20 cellular contexts compared by ENCODE assay signal in genomic region chr2:161170377-161170776, GRCh38. TPM values are rescaled to one million over a fixed set of nuclear protein-coding genes. Genes with fewer than 3 reads are reported as not detected.
A peak's percentile ranks its signal among the peaks of the same experiment; 100 is the strongest.
DNase-seq lines count a peak whose midpoint lies in the region; ATAC-seq, FAIRE-seq and TF ChIP-seq lines count a peak whose summit lies in the region.
"Had no signal": no experiment of that assay in that cellular context is flagged by ENCODE, and none has a peak within 500 bp of the region (broad histone marks: within the 10 kb centered on the region; RNA-seq: fewer than 3 reads in every experiment).

No MANE protein-coding gene starts in this region.

- peaks cover 51% of the 10 kb centered on the region for H3K36me3 ChIP-seq in OCI-LY3 (replicated peaks; ENCODE audit: low read depth, low read length)
- H3K36me3 ChIP-seq in bronchial epithelial cell (ENCODE audit: control insufficient read depth, insufficient read depth, low read length), result peaks cover 3% of the 10 kb centered on the region
- peaks cover 0 to 32% (median 1%) of the 10 kb centered on the region in 6 donors for H3K36me3 ChIP-seq in spleen
- H3K36me3 ChIP-seq: thoracic aorta had no signal

- no peak for DNase-seq in activated CD8-positive, alpha-beta T cell treated with anti-CD3 and anti-CD28 coated beads for 36 hours
- DNase-seq in activated CD8-positive, alpha-beta T cell treated with anti-CD3 and anti-CD28 coated beads, Interleukin-2, amount 10 ng/mL, durations not matched to agents 7 days and 5 days, result no peak
- DNase-seq in bronchial epithelial cell (ENCODE audit: low read depth), result peak; percentile 19
- DNase-seq in spleen, result no peak
- DNase-seq in NK-92 treated with Interleukin-12 subunit alpha and Interleukin-12 subunit beta, amount 100 ng/mL, for 24 hours (lab: John Stamatoyannopoulos, UW), result no peak
- DNase-seq in effector memory CD8-positive, alpha-beta T cell, result no peak
- DNase-seq in NCI-H1694 (lab: John Stamatoyannopoulos, UW), result no peak
- DNase-seq: activated naive CD8-positive, alpha-beta T cell treated with anti-CD3 and anti-CD28 coated beads, Interleukin-2, amount 50 U/mL, for 24 hours; brain microvascular endothelial cell; CD4-positive, alpha-beta memory T cell; cortex of kidney; NCI-H2029 treated with DMSO at 0.1 percent for 48 hours; NCI-H510A had no signal

- peaks cover 92% of the 10 kb centered on the region for H3K79me2 ChIP-seq in OCI-LY3 (ENCODE audit: low read length)

- H3K27ac Mint-ChIP-seq in activated CD8-positive, alpha-beta T cell treated with anti-CD3 and anti-CD28 coated beads for 36 hours, result peak overlapping the region; percentile 1
- H3K27ac Mint-ChIP-seq in activated CD8-positive, alpha-beta T cell treated with anti-CD3 and anti-CD28 coated beads, Interleukin-2, amount 10 ng/mL, durations not matched to agents 7 days and 5 days, result no peak overlapping the region
- H3K27ac Mint-ChIP-seq in effector memory CD8-positive, alpha-beta T cell, result peak overlapping the region in 1 of 2 donors; percentile 60
- H3K27ac Mint-ChIP-seq: mesothelial cell of epicardium had no signal

- peaks cover 75% of the 10 kb centered on the region for H3K36me3 Mint-ChIP-seq in activated CD8-positive, alpha-beta T cell treated with anti-CD3 and anti-CD28 coated beads for 36 hours (ENCODE audit: low read depth)
- H3K36me3 Mint-ChIP-seq in activated CD8-positive, alpha-beta T cell treated with anti-CD3 and anti-CD28 coated beads, Interleukin-2, amount 10 ng/mL, durations not matched to agents 7 days and 5 days (ENCODE audit: low read depth), result peaks cover 79% of the 10 kb centered on the region
- H3K36me3 Mint-ChIP-seq in effector memory CD8-positive, alpha-beta T cell (ENCODE audit: insufficient read depth), result peaks cover 17% of the 10 kb centered on the region

- peaks cover 52% of the 10 kb centered on the region for H4K20me1 ChIP-seq in OCI-LY3 (ENCODE audit: insufficient read depth, low read length)

- CTCF ChIA-PET in activated CD8-positive, alpha-beta T cell treated with anti-CD3 and anti-CD28 coated beads for 36 hours (lab: Charles Lee), result no interaction called here
- CTCF ChIA-PET in activated CD8-positive, alpha-beta T cell treated with anti-CD3 and anti-CD28 coated beads, Interleukin-2, amount 10 ng/mL, durations not matched to agents 7 days and 5 days (lab: Charles Lee), result no interaction called here

- peaks cover 10% of the 10 kb centered on the region for H3K9me3 Mint-ChIP-seq in activated CD8-positive, alpha-beta T cell treated with anti-CD3 and anti-CD28 coated beads for 36 hours
- H3K9me3 Mint-ChIP-seq in activated CD8-positive, alpha-beta T cell treated with anti-CD3 and anti-CD28 coated beads, Interleukin-2, amount 10 ng/mL, durations not matched to agents 7 days and 5 days (ENCODE audit: insufficient read depth), result peaks cover 4% of the 10 kb centered on the region
- H3K9me3 Mint-ChIP-seq in effector memory CD8-positive, alpha-beta T cell, result no peaks in the 10 kb centered on the region
- H3K9me3 Mint-ChIP-seq: CD4-positive, alpha-beta memory T cell; mesothelial cell of epicardium; neural crest cell had no signal

- H3K27me3 ChIP-seq in OCI-LY3 (ENCODE audit: low read depth, low read length), result no peaks in the 10 kb centered on the region
- H3K27me3 ChIP-seq in bronchial epithelial cell (ENCODE audit: control insufficient read depth, insufficient read depth, low read length), result no peaks in the 10 kb centered on the region
- H3K27me3 ChIP-seq in spleen (replicated peaks in 1 of 7), result no peaks in the 10 kb centered on the region
- H3K27me3 ChIP-seq: brain microvascular endothelial cell had no signal

- peaks cover 86% of the 10 kb centered on the region for H3K4me1 Mint-ChIP-seq in activated CD8-positive, alpha-beta T cell treated with anti-CD3 and anti-CD28 coated beads for 36 hours (ENCODE audit: low read depth)
- H3K4me1 Mint-ChIP-seq in activated CD8-positive, alpha-beta T cell treated with anti-CD3 and anti-CD28 coated beads, Interleukin-2, amount 10 ng/mL, durations not matched to agents 7 days and 5 days (ENCODE audit: low read depth), result peaks cover 73% of the 10 kb centered on the region
- H3K4me1 Mint-ChIP-seq in effector memory CD8-positive, alpha-beta T cell (ENCODE audit: low read depth in 2 of 2), result peaks cover 56 to 78% of the 10 kb centered on the region in 2 donors
- H3K4me1 Mint-ChIP-seq: neural crest cell had no signal

- FAIRE-seq in bronchial epithelial cell (lab: Jason Lieb, UNC), result no peak
- FAIRE-seq: K562 had no signal

- no peak overlapping the region for H3K4me3 Mint-ChIP-seq in activated CD8-positive, alpha-beta T cell treated with anti-CD3 and anti-CD28 coated beads for 36 hours
- no peak overlapping the region for H3K4me3 Mint-ChIP-seq in activated CD8-positive, alpha-beta T cell treated with anti-CD3 and anti-CD28 coated beads, Interleukin-2, amount 10 ng/mL, durations not matched to agents 7 days and 5 days
- H3K4me3 Mint-ChIP-seq in effector memory CD8-positive, alpha-beta T cell, result peak overlapping the region in 1 of 2 donors; percentile 5
- H3K4me3 Mint-ChIP-seq: activated naive CD8-positive, alpha-beta T cell treated with anti-CD3 and anti-CD28 coated beads, Interleukin-2, amount 50 U/mL, for 24 hours; mesothelial cell of epicardium; neural crest cell had no signal

- H3K9me3 ChIP-seq in OCI-LY3 (ENCODE audit: insufficient read depth, low read length), result peaks cover 5% of the 10 kb centered on the region; the same call in 1 of the 2 replicates
- H3K9me3 ChIP-seq in spleen, result no peaks in the 10 kb centered on the region
- H3K9me3 ChIP-seq: thoracic aorta had no signal

- POLR2A ChIA-PET in activated CD8-positive, alpha-beta T cell treated with anti-CD3 and anti-CD28 coated beads for 36 hours (lab: Charles Lee), result no interaction called here
- POLR2A ChIA-PET in activated CD8-positive, alpha-beta T cell treated with anti-CD3 and anti-CD28 coated beads, Interleukin-2, amount 10 ng/mL, durations not matched to agents 7 days and 5 days (lab: Charles Lee), result no interaction called here

- intact Hi-C loops in activated CD8-positive, alpha-beta T cell treated with anti-CD3 and anti-CD28 coated beads for 36 hours (cut with micrococcal nuclease), result no loop called here
- intact Hi-C loops in spleen (cut with DNase I; ENCODE audit: low total_unique reads), result no loop called here

- no peaks in the 10 kb centered on the region for H3K27me3 Mint-ChIP-seq in activated CD8-positive, alpha-beta T cell treated with anti-CD3 and anti-CD28 coated beads for 36 hours
- H3K27me3 Mint-ChIP-seq in activated CD8-positive, alpha-beta T cell treated with anti-CD3 and anti-CD28 coated beads, Interleukin-2, amount 10 ng/mL, durations not matched to agents 7 days and 5 days (ENCODE audit: low read depth), result no peaks in the 10 kb centered on the region
- H3K27me3 Mint-ChIP-seq in effector memory CD8-positive, alpha-beta T cell, result no peaks in the 10 kb centered on the region
- H3K27me3 Mint-ChIP-seq: activated naive CD8-positive, alpha-beta T cell treated with anti-CD3 and anti-CD28 coated beads, Interleukin-2, amount 50 U/mL, for 24 hours; CD4-positive, alpha-beta memory T cell had no signal

- H3K27ac ChIP-seq in OCI-LY3 (ENCODE audit: low read length) (peak overlapping the region; percentile 97), spleen (peak overlapping the region in 5 of 8 donors; percentile 6 to 69 (median 60))
- H3K27ac ChIP-seq: brain microvascular endothelial cell, thoracic aorta had no signal

- H2AFZ ChIP-seq in OCI-LY3 (ENCODE audit: low read depth, low read length), result no peak overlapping the region

- H3K4me3 ChIP-seq in OCI-LY3 (ENCODE audit: low read length) (peak overlapping the region; percentile 67), bronchial epithelial cell (ENCODE audit: low read depth, low read length) (no peak overlapping the region), spleen (no peak overlapping the region)
- H3K4me3 ChIP-seq: K562, smooth muscle cell, thoracic aorta had no signal

- H3K4me1 ChIP-seq in OCI-LY3 (ENCODE audit: low read length) (peaks cover 97% of the 10 kb centered on the region), spleen (peaks cover 35 to 100% (median 84%) of the 10 kb centered on the region in 6 donors)

- H3K4me2 ChIP-seq in OCI-LY3 (ENCODE audit: low read length), result peak overlapping the region; percentile 85
- H3K4me2 ChIP-seq: smooth muscle cell had no signal

- ATAC-seq in activated CD8-positive, alpha-beta T cell treated with anti-CD3 and anti-CD28 coated beads for 36 hours, result no peak
- ATAC-seq in activated CD8-positive, alpha-beta T cell treated with anti-CD3 and anti-CD28 coated beads, Interleukin-2, amount 10 ng/mL, durations not matched to agents 7 days and 5 days, result no peak
- ATAC-seq in effector memory CD8-positive, alpha-beta T cell (replicated peaks), result no peak
- ATAC-seq: activated naive CD8-positive, alpha-beta T cell treated with anti-CD3 and anti-CD28 coated beads, Interleukin-2, amount 50 U/mL, for 24 hours; K562; Right ventricle myocardium inferior had no signal

- no peak for TF ChIP-seq POLR2A in spleen (IDR thresholded peaks at IDR 0.05)

- peak overlapping the region; percentile 46; the same call in 1 of the 2 replicates for H3K9ac ChIP-seq in OCI-LY3 (ENCODE audit: low read length)

- 74 to 91% (median 86%) methylated on average over 6 of the region's 6 CpGs for WGBS in spleen, 5 donors

- no peak for TF ChIP-seq CTCF in activated CD8-positive, alpha-beta T cell treated with anti-CD3 and anti-CD28 coated beads for 36 hours (IDR thresholded peaks at IDR 0.05)
- TF ChIP-seq CTCF in OCI-LY3 (IDR thresholded peaks at IDR 0.05; ENCODE audit: low read depth, low read length) (no peak), bronchial epithelial cell (IDR thresholded peaks at IDR 0.05; ENCODE audit: insufficient read depth, low read length, severe bottlenecking) (no peak), spleen (IDR thresholded peaks at IDR 0.05 in 8 of 11, conservative IDR thresholded peaks at IDR 0.05 in 3 of 11) (no peak)

RNA-seq across cellular contexts. Expression of gene TANK, which starts 10.1 kb away (rescaled TPM):
- total RNA-seq in activated CD8-positive, alpha-beta T cell treated with anti-CD3 and anti-CD28 coated beads for 36 hours, result 10 to 100 TPM; 49.2 to 51.6 TPM
- total RNA-seq in activated CD8-positive, alpha-beta T cell treated with anti-CD3 and anti-CD28 coated beads, Interleukin-2, amount 10 ng/mL, durations not matched to agents 7 days and 5 days, result 10 to 100 TPM; 68.2 to 71.6 TPM
- 43.2 and 68.7 TPM in 2 replicates for total RNA-seq in bronchial epithelial cell
- total RNA-seq in spleen, result 100 to 1,000 TPM in 6 of 7 donors, 10 to 100 TPM in 1; 84.6 to 152 (median 122) TPM
- polyA plus RNA-seq in spleen, result 10 to 100 TPM; 37.5 to 44.7 (median 44.4) TPM
